Comparison of ENCODE assay signal across 8 cellular contexts in genomic region chr17:40458001-40458791, GRCh38. TPM values are rescaled to one million over a fixed set of nuclear protein-coding genes. Genes with fewer than 3 reads are reported as not detected.
A peak's percentile ranks its signal among the peaks of the same experiment; 100 is the strongest.
DNase-seq lines count a peak whose midpoint lies in the region; ATAC-seq and TF ChIP-seq lines count a peak whose summit lies in the region.

No MANE protein-coding gene starts in this region.

- peak overlapping the region; percentile 11 for H3K27ac Mint-ChIP-seq in stimulated activated effector memory CD8-positive, alpha-beta T cell treated with anti-CD3 and anti-CD28 coated beads, Interleukin-12 subunit alpha, Interleukin-12 subunit beta, amount 100 ng/mL, for 72 hours
- no peak overlapping the region for H3K27ac Mint-ChIP-seq in activated T-cell treated with anti-CD3 and anti-CD28 coated beads, Interleukin-2, amount 50 U/mL, for 24 hours

- H3K27me3 Mint-ChIP-seq in activated T-cell treated with anti-CD3 and anti-CD28 coated beads, Interleukin-2, amount 50 U/mL, for 24 hours, result no peaks in the 10 kb centered on the region

- H3K79me2 ChIP-seq in hepatocyte, result no peaks in the 10 kb centered on the region

- no peak for ATAC-seq in stimulated activated effector memory CD8-positive, alpha-beta T cell treated with anti-CD3 and anti-CD28 coated beads, Interleukin-12 subunit alpha, Interleukin-12 subunit beta, amount 100 ng/mL, for 72 hours
- ATAC-seq in HG03460 (IDR thresholded peaks at IDR 0.05; ENCODE audit: unreplicated experiment), result no peak

- H3K36me3 Mint-ChIP-seq in stimulated activated effector memory CD8-positive, alpha-beta T cell treated with anti-CD3 and anti-CD28 coated beads, Interleukin-12 subunit alpha, Interleukin-12 subunit beta, amount 100 ng/mL, for 72 hours, result peaks cover 8% of the 10 kb centered on the region
- H3K36me3 Mint-ChIP-seq in activated T-cell treated with anti-CD3 and anti-CD28 coated beads, Interleukin-2, amount 50 U/mL, for 24 hours (ENCODE audit: low read depth), result peaks cover 10% of the 10 kb centered on the region

- no peaks in the 10 kb centered on the region for H3K27me3 ChIP-seq in hepatocyte

- H3K4me3 Mint-ChIP-seq in stimulated activated effector memory CD8-positive, alpha-beta T cell treated with anti-CD3 and anti-CD28 coated beads, Interleukin-12 subunit alpha, Interleukin-12 subunit beta, amount 100 ng/mL, for 72 hours, result no peak overlapping the region
- H3K4me3 Mint-ChIP-seq in activated T-cell treated with anti-CD3 and anti-CD28 coated beads, Interleukin-2, amount 50 U/mL, for 24 hours, result no peak overlapping the region

- DNase-seq in HFF-Myc (ENCODE audit: extremely low read depth, low read depth), result peak; percentile 93
- peak; percentile 63 for DNase-seq in amniotic stem cell (lab: John Stamatoyannopoulos, UW)
- DNase-seq in hepatocyte (ENCODE audit: low spot score), result peak; percentile 74
- DNase-seq in stimulated activated effector memory CD8-positive, alpha-beta T cell treated with anti-CD3 and anti-CD28 coated beads, Interleukin-12 subunit alpha, Interleukin-12 subunit beta, amount 100 ng/mL, for 72 hours (ENCODE audit: low spot score in 2 of 2), result no peak
- DNase-seq in activated CD8-positive, alpha-beta memory T cell treated with anti-CD3 and anti-CD28 coated beads, Interleukin-2, amount 50 U/mL, for 4 hours, result no peak
- no peak for DNase-seq in germinal center (ENCODE audit: low spot score)
- no peak for DNase-seq in activated T-cell treated with anti-CD3 and anti-CD28 coated beads, Interleukin-2, amount 50 U/mL, for 24 hours

- no peaks in the 10 kb centered on the region for H3K36me3 ChIP-seq in hepatocyte (replicated peaks; ENCODE audit: insufficient read depth, low read depth)

- H4K20me1 ChIP-seq in hepatocyte (ENCODE audit: insufficient read depth, poor library complexity, severe bottlenecking), result no peaks in the 10 kb centered on the region

- no peak overlapping the region for H2AFZ ChIP-seq in hepatocyte

- no peak for TF ChIP-seq CTCF in HFF-Myc (IDR thresholded peaks at IDR 0.05; ENCODE audit: low read depth, low read length, missing control alignments)
- no peak for TF ChIP-seq CTCF in hepatocyte (IDR thresholded peaks at IDR 0.05; ENCODE audit: poor library complexity)

- no peaks in the 10 kb centered on the region for H3K4me1 Mint-ChIP-seq in stimulated activated effector memory CD8-positive, alpha-beta T cell treated with anti-CD3 and anti-CD28 coated beads, Interleukin-12 subunit alpha, Interleukin-12 subunit beta, amount 100 ng/mL, for 72 hours
- no peaks in the 10 kb centered on the region for H3K4me1 Mint-ChIP-seq in activated T-cell treated with anti-CD3 and anti-CD28 coated beads, Interleukin-2, amount 50 U/mL, for 24 hours (ENCODE audit: low read depth)

- H3K4me3 ChIP-seq in HFF-Myc (replicated peaks; ENCODE audit: low read depth, low read length), result no peak overlapping the region
- no peak overlapping the region for H3K4me3 ChIP-seq in hepatocyte

- peak overlapping the region; percentile 66 for H3K4me2 ChIP-seq in hepatocyte

- no peaks in the 10 kb centered on the region for H3K9me3 Mint-ChIP-seq in stimulated activated effector memory CD8-positive, alpha-beta T cell treated with anti-CD3 and anti-CD28 coated beads, Interleukin-12 subunit alpha, Interleukin-12 subunit beta, amount 100 ng/mL, for 72 hours
- H3K9me3 Mint-ChIP-seq in activated T-cell treated with anti-CD3 and anti-CD28 coated beads, Interleukin-2, amount 50 U/mL, for 24 hours, result no peaks in the 10 kb centered on the region

- peaks cover 53% of the 10 kb centered on the region for H3K4me1 ChIP-seq in hepatocyte (ENCODE audit: insufficient read depth)

- WGBS in hepatocyte (ENCODE audit: low lambda C conversion rate, missing lambda C conversion rate), result 42% methylated on average over 16 of the region's 16 CpGs

- no peaks in the 10 kb centered on the region for H3K9me3 ChIP-seq in hepatocyte (ENCODE audit: low read depth)

- no peaks in the 10 kb centered on the region for H3K9me2 ChIP-seq in hepatocyte (replicated peaks; ENCODE audit: insufficient read depth)

- peak overlapping the region; percentile 86 for H3K27ac ChIP-seq in hepatocyte

RNA-seq across cellular contexts. Expression of gene IGFBP4, which starts 14.9 kb away (rescaled TPM):
- total RNA-seq in hepatocyte, result 44.9 and 48.2 TPM in 2 replicates
- 149 and 183 TPM in 2 replicates for polyA plus RNA-seq in hepatocyte

RNA-seq across cellular contexts. Expression of gene TOP2A, which starts 40.5 kb away (rescaled TPM):
- 36.9 and 37.4 TPM in 2 replicates for total RNA-seq in hepatocyte
- polyA plus RNA-seq in hepatocyte, result 19.3 and 21.3 TPM in 2 replicates

RNA-seq across cellular contexts. Expression of gene TNS4, which starts 43.2 kb away (rescaled TPM):
- not detected in 2 replicates for total RNA-seq in hepatocyte
- polyA plus RNA-seq in hepatocyte, result 0.07 TPM in 2 replicates

Comparison
In these comparisons a context has a peak if more than half of its experiments do, and no peak if none do; other contexts are left out.
1. DNase-seq: peak in HFF-Myc (single experiment), amniotic stem cell (single experiment) and hepatocyte (single experiment); none in stimulated activated effector memory CD8-positive, alpha-beta T cell treated with anti-CD3 and anti-CD28 coated beads, Interleukin-12 subunit alpha, Interleukin-12 subunit beta, amount 100 ng/mL, for 72 hours (0 of 2), activated CD8-positive, alpha-beta memory T cell treated with anti-CD3 and anti-CD28 coated beads, Interleukin-2, amount 50 U/mL, for 4 hours (single experiment), germinal center (single experiment) and activated T-cell treated with anti-CD3 and anti-CD28 coated beads, Interleukin-2, amount 50 U/mL, for 24 hours (single experiment).